23 cellular contexts compared by ENCODE assay signal in the genomic region with DNA sequence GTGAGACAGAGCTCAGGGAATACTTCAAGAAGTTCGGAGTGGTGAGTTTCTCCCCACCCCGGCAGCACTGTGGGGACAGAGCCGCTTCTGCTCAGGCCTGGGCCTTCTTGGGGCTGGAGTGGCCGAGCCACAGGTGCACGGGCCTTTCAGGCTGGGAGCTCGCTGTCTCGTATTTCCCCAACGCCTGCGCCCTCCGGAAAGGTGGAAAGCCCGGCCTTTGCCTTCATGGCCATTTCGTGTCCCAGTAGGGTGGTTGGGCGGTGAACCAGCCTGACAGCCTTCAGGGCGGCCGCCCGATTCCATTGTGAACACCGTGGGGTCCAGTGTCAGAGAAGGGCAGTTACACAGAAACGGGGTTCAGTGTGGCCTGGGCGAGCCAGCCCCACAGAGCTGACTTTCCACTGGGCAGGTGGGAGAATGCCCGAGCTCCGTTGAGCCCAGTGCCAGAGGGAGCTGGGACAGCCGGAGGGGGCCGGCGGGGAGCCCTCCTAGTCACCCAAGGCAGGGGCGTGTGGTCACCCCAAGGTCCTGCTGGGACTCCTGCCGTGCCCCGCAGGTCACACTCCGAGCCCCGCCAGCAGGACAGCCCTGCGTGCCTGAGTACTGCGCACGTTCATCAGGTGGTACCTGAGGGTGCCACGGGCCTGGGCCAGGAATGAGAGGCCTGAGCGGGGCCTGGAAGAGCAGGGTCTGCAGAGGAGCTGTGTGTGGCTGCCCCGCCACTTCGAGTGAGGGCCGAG. TPM values are rescaled to one million over a fixed set of nuclear protein-coding genes. Genes with fewer than 3 reads are reported as not detected.
DNase-seq lines count a peak whose midpoint lies in the region; ATAC-seq, FAIRE-seq and TF ChIP-seq lines count a peak whose summit lies in the region.
"Had no signal": no experiment of that assay in that cellular context is flagged by ENCODE, and none has a peak within 500 bp of the region (broad histone marks: within the 10 kb centered on the region; RNA-seq: fewer than 3 reads in every experiment).

No MANE protein-coding gene starts in this region.

- H3K23ac ChIP-seq in neuronal stem cell (ENCODE audit: low read depth, low read length, poor library complexity): peak overlapping the region; percentile 52

- no peak overlapping the region for H2AK5ac ChIP-seq in neuronal stem cell (ENCODE audit: low read depth, low read length)

- POLR2A ChIA-PET in CD4-positive, alpha-beta T cell (lab: Charles Lee): no interaction called here

- H3K18ac ChIP-seq in neuronal stem cell (ENCODE audit: low read length): peak overlapping the region; percentile 8

- TF ChIP-seq CTCF in 22Rv1 (IDR thresholded peaks at IDR 0.05): no peak
- no peak for TF ChIP-seq CTCF in adrenal gland (IDR thresholded peaks at IDR 0.05)
- no peak for TF ChIP-seq CTCF in CD4-positive, alpha-beta T cell (IDR thresholded peaks at IDR 0.05)
- no peak for TF ChIP-seq CTCF in osteoblast (IDR thresholded peaks at IDR 0.05; ENCODE audit: extremely low read depth, low read depth, low read length)

- no peak overlapping the region for H3K14ac ChIP-seq in neuronal stem cell (ENCODE audit: low read length)

- H3K9me3 ChIP-seq in adrenal gland (replicated peaks in 1 of 3) (no peaks in the 10 kb centered on the region), neuronal stem cell (replicated peaks in 1 of 2; ENCODE audit: control insufficient read depth in 2 of 2, insufficient read depth in 1 of 2, low read depth in 1 of 2, low read length in 2 of 2) (no peaks in the 10 kb centered on the region), osteoblast (ENCODE audit: low read depth, low read length) (no peaks in the 10 kb centered on the region)
- no peaks in the 10 kb centered on the region for H3K9me3 ChIP-seq in CD4-positive, alpha-beta T cell (ENCODE audit: control insufficient read depth, low read length)

- H2BK5ac ChIP-seq in neuronal stem cell (ENCODE audit: low read length): no peak overlapping the region

- no peak overlapping the region for H3K9ac ChIP-seq in neuronal stem cell (ENCODE audit: low read depth, low read length, poor library complexity)
- H3K9ac ChIP-seq: GM23248 had no signal

- H3K4me3 ChIP-seq in adrenal gland (no peak overlapping the region), neuronal stem cell (ENCODE audit: low read length in 2 of 2) (peak overlapping the region in 1 of 2 donors; percentile 26), osteoblast (ENCODE audit: insufficient read depth, low read length) (no peak overlapping the region)
- H3K4me3 ChIP-seq: GM23248 had no signal

- no peak for DNase-seq in GM12891 (ENCODE audit: insufficient read length, low spot score)
- no peak for DNase-seq in adrenal gland
- DNase-seq in neuronal stem cell (ENCODE audit: low spot score): no peak
- DNase-seq in CD4-positive, alpha-beta T cell: no peak
- DNase-seq in iPS-NIHi7 (ENCODE audit: extremely low spot score): no peak
- no peak for DNase-seq in osteoblast (ENCODE audit: insufficient read length, low spot score, missing footprints)
- DNase-seq: AML-193, DMS 273 treated with DMSO at 0.1 percent for 48 hours, GM23248, NCI-H1048, NCI-H1436, NCI-H1930, NCI-H345, NCI-H524 treated with DMSO at 0.1 percent for 48 hours, PC-3, RPMI8226, SIG-M5 had no signal

- H3K36me3 ChIP-seq in adrenal gland (replicated peaks in 1 of 2) (peaks cover 0 to 66% of the 10 kb centered on the region in 2 donors), neuronal stem cell (replicated peaks in 1 of 2; ENCODE audit: control insufficient read depth in 2 of 2, insufficient read depth in 2 of 2, low read length in 2 of 2) (peaks cover 48 to 89% of the 10 kb centered on the region in 2 donors), osteoblast (ENCODE audit: insufficient read depth, low read length) (peaks cover 71% of the 10 kb centered on the region)

- H3K27me3 ChIP-seq in adrenal gland: no peaks in the 10 kb centered on the region
- no peaks in the 10 kb centered on the region for H3K27me3 ChIP-seq in neuronal stem cell (ENCODE audit: control insufficient read depth in 3 of 3, insufficient read depth in 3 of 3, low read depth in 1 of 3, low read length in 3 of 3)
- H3K27me3 ChIP-seq in CD4-positive, alpha-beta T cell (ENCODE audit: control insufficient read depth, insufficient read depth, low read length): no peaks in the 10 kb centered on the region
- no peaks in the 10 kb centered on the region for H3K27me3 ChIP-seq in osteoblast (ENCODE audit: insufficient read depth, low read length)

- H3K4me1 Mint-ChIP-seq in CD4-positive, alpha-beta T cell (ENCODE audit: low read depth): peaks cover 13% of the 10 kb centered on the region

- H3K4ac ChIP-seq in neuronal stem cell (ENCODE audit: low read length): no peak overlapping the region

- no peaks in the 10 kb centered on the region for H3K9me3 Mint-ChIP-seq in CD4-positive, alpha-beta T cell
- H3K9me3 Mint-ChIP-seq: CD14-positive monocyte had no signal

- 89 to 92% (median 91%) methylated on average over 22 to 37 of the region's 37 CpGs for WGBS in adrenal gland, 4 donors
- no CpG with 5 or more reads among the region's 37 CpGs for WGBS in neuronal stem cell (ENCODE audit: extremely low coverage in 2 of 2, insufficient read length in 2 of 2, insufficient replicate concordance in 1 of 2), 2 donors

- TF ChIP-seq POLR2A in GM12891 (IDR thresholded peaks at IDR 0.05; ENCODE audit: low read depth, low read length) (0 out of 2 replicates have a peak, but pooled peaks have one; percentile 11), adrenal gland (IDR thresholded peaks at IDR 0.05) (no peak)

- H3K4me1 ChIP-seq in adrenal gland (replicated peaks in 1 of 2) (peaks cover 10 to 51% of the 10 kb centered on the region in 2 donors), neuronal stem cell (ENCODE audit: control insufficient read depth in 2 of 2, insufficient read depth in 1 of 2, low read depth in 1 of 2, low read length in 2 of 2) (peaks cover 16 to 25% of the 10 kb centered on the region in 2 donors), osteoblast (ENCODE audit: insufficient read depth, low read length) (peaks cover 13% of the 10 kb centered on the region)

- no peak overlapping the region for H2BK15ac ChIP-seq in neuronal stem cell (ENCODE audit: low read length)

- FAIRE-seq in GM12891 (lab: Jason Lieb, UNC): no peak
- FAIRE-seq: G401.6, GM19239 had no signal

- H3K4me2 ChIP-seq in neuronal stem cell (ENCODE audit: insufficient read depth, low read length, poor library complexity, severe bottlenecking) (no peak overlapping the region), osteoblast (ENCODE audit: insufficient read depth, low read length) (no peak overlapping the region)

- H3K27ac Mint-ChIP-seq in CD4-positive, alpha-beta T cell: no peak overlapping the region

- H4K91ac ChIP-seq in neuronal stem cell (ENCODE audit: low read depth, low read length, poor library complexity): no peak overlapping the region

- peaks cover 77% of the 10 kb centered on the region for H3K36me3 Mint-ChIP-seq in CD4-positive, alpha-beta T cell (ENCODE audit: low read depth)

- intact Hi-C loops in adrenal gland (cut with DNase I): no loop called here
- intact Hi-C loops in CD4-positive, alpha-beta T cell (cut with DNase I, micrococcal nuclease): no loop called here

- peaks cover 97% of the 10 kb centered on the region for H3K79me2 ChIP-seq in osteoblast (ENCODE audit: insufficient read depth, low read length)

- no peak for ATAC-seq in GM18909 (IDR thresholded peaks at IDR 0.05; ENCODE audit: poor library complexity, unreplicated experiment)
- no peak for ATAC-seq in CD4-positive, alpha-beta T cell (ENCODE audit: poor library complexity)
- ATAC-seq: PC-3, SK-N-SH treated with all-trans-retinoic acid at 6 μM for 48 hours had no signal

- H3K4me3 Mint-ChIP-seq in CD4-positive, alpha-beta T cell: no peak overlapping the region
- H3K4me3 Mint-ChIP-seq: CD14-positive monocyte had no signal

- H4K20me1 ChIP-seq in osteoblast (ENCODE audit: insufficient read depth, low read length): peaks cover 58% of the 10 kb centered on the region

- no peak overlapping the region for H2BK120ac ChIP-seq in neuronal stem cell (ENCODE audit: low read depth, low read length)

- H3K27me3 Mint-ChIP-seq in CD4-positive, alpha-beta T cell: no peaks in the 10 kb centered on the region

- no peak overlapping the region for H4K8ac ChIP-seq in neuronal stem cell (ENCODE audit: low read depth, low read length)

- CTCF ChIA-PET in CD4-positive, alpha-beta T cell (lab: Charles Lee): no interaction called here

- H2BK12ac ChIP-seq in neuronal stem cell (ENCODE audit: low read length): no peak overlapping the region

- H3K79me1 ChIP-seq in neuronal stem cell (ENCODE audit: low read depth, low read length): peaks cover 40% of the 10 kb centered on the region

- no peak overlapping the region for H2AFZ ChIP-seq in neuronal stem cell (ENCODE audit: low read length)
- H2AFZ ChIP-seq in osteoblast (ENCODE audit: low read length): no peak overlapping the region
- H2AFZ ChIP-seq: GM23248 had no signal

- peak overlapping the region; percentile 1; the same call in 1 of the 2 replicates for H3K27ac ChIP-seq in 22Rv1
- H3K27ac ChIP-seq in adrenal gland: peak overlapping the region; percentile 50 to 86 (median 65)
- no peak overlapping the region for H3K27ac ChIP-seq in neuronal stem cell (replicated peaks; ENCODE audit: low read length)
- H3K27ac ChIP-seq in CD4-positive, alpha-beta T cell (ENCODE audit: low read depth, low read length): no peak overlapping the region
- H3K27ac ChIP-seq in osteoblast (ENCODE audit: low read depth, low read length): no peak overlapping the region
- H3K27ac ChIP-seq: GM23248 had no signal

RNA-seq across cellular contexts. Expression of a gene that starts 14.0 kb away (rescaled TPM):
- polyA plus RNA-seq in GM12891 (2012; ENCODE audit: low read depth, missing spikeins): 73.3 TPM
- total RNA-seq in adrenal gland: 10 to 100 TPM; 11.5 to 87.5 (median 43.8) TPM
- polyA plus RNA-seq in adrenal gland: 100 to 1,000 TPM in 1 of 3 donors, 10 to 100 TPM in 2; 60.0 to 117 (median 77.5) TPM
- 124 TPM for polyA plus RNA-seq in neuronal stem cell (2013, experiment 1 of 2)
- polyA plus RNA-seq in neuronal stem cell (2013, experiment 2 of 2): 126 TPM
- 100 to 1,000 TPM; 128 to 133 TPM for total RNA-seq in CD4-positive, alpha-beta T cell
- total RNA-seq in osteoblast: 40.9 and 44.5 TPM in 2 replicates

RNA-seq across cellular contexts. Expression of a gene that starts 16.8 kb away (rescaled TPM):
- polyA plus RNA-seq in GM12891 (2012; ENCODE audit: low read depth, missing spikeins): 3,343 TPM
- total RNA-seq in adrenal gland (1,000 to 10,000 TPM in 6 of 8 donors, 100 to 1,000 TPM in 2; 929 to 3,934 (median 1,829) TPM), osteoblast (304 and 318 TPM in 2 replicates)
- polyA plus RNA-seq in adrenal gland: 1,000 to 10,000 TPM in 2 of 3 donors, 100 to 1,000 TPM in 1; 471 to 4,071 (median 2,224) TPM
- polyA plus RNA-seq in neuronal stem cell (2013, experiment 1 of 2): 3,965 TPM
- polyA plus RNA-seq in neuronal stem cell (2013, experiment 2 of 2): 3,732 TPM
- total RNA-seq in CD4-positive, alpha-beta T cell: 1,000 to 10,000 TPM; 2,193 to 2,200 TPM

RNA-seq across cellular contexts. Expression of a gene that starts 20.0 kb away (rescaled TPM):
- polyA plus RNA-seq in GM12891 (2012; ENCODE audit: low read depth, missing spikeins): 28.0 TPM
- total RNA-seq in adrenal gland (10 to 100 TPM; 14.8 to 96.9 (median 36.3) TPM), osteoblast (25.0 and 29.2 TPM in 2 replicates)
- 10 to 100 TPM in 2 of 3 donors, 1 to 10 TPM in 1; 7.4 to 84.5 (median 74.2) TPM for polyA plus RNA-seq in adrenal gland
- 41.6 TPM for polyA plus RNA-seq in neuronal stem cell (2013, experiment 1 of 2)
- polyA plus RNA-seq in neuronal stem cell (2013, experiment 2 of 2): 42.6 TPM
- 10 to 100 TPM; 11.0 to 13.0 TPM for total RNA-seq in CD4-positive, alpha-beta T cell

RNA-seq across cellular contexts. Expression of a gene that starts 28.5 kb away (rescaled TPM):
- polyA plus RNA-seq in GM12891 (2012; ENCODE audit: low read depth, missing spikeins): 0.14 TPM
- 1 to 10 TPM in 3 of 8 donors, under 1 TPM in 5; 0.06 to 6.9 (median 0.32) TPM for total RNA-seq in adrenal gland
- 10 to 100 TPM in 1 of 3 donors, under 1 TPM in 2; 0.71 to 12.9 (median 0.82) TPM for polyA plus RNA-seq in adrenal gland
- 3.4 TPM for polyA plus RNA-seq in neuronal stem cell (2013, experiment 1 of 2)
- polyA plus RNA-seq in neuronal stem cell (2013, experiment 2 of 2): 3.9 TPM
- total RNA-seq in CD4-positive, alpha-beta T cell: under 1 TPM; 0.20 to 0.30 TPM
- total RNA-seq in osteoblast: 0.29 and 0.36 TPM in 2 replicates
- polyA plus RNA-seq: CD14-positive monocyte had no signal

RNA-seq across cellular contexts. Expression of a gene that starts 37.7 kb away (rescaled TPM):
- 82.3 TPM for polyA plus RNA-seq in GM12891 (2012; ENCODE audit: low read depth, missing spikeins)
- 100 to 1,000 TPM; 128 to 286 (median 157) TPM for total RNA-seq in adrenal gland
- polyA plus RNA-seq in adrenal gland: 100 to 1,000 TPM in 2 of 3 donors, 1 to 10 TPM in 1; 4.7 to 267 (median 134) TPM
- polyA plus RNA-seq in neuronal stem cell (2013, experiment 1 of 2): 61.9 TPM
- 60.2 TPM for polyA plus RNA-seq in neuronal stem cell (2013, experiment 2 of 2)
- total RNA-seq in CD4-positive, alpha-beta T cell: 10 to 100 TPM; 40.0 to 42.6 TPM
- total RNA-seq in osteoblast: 40.4 and 46.0 TPM in 2 replicates

Comparison
In these comparisons a context has a peak if more than half of its experiments do, and no peak if none do; other contexts are left out.
1. H3K27ac ChIP-seq: peak in 22Rv1 (single experiment) and adrenal gland (5 of 5); none in neuronal stem cell (single experiment), CD4-positive, alpha-beta T cell (single experiment) and osteoblast (single experiment).